Comparison of ENCODE assay signal across 9 cellular contexts in the genomic region with DNA sequence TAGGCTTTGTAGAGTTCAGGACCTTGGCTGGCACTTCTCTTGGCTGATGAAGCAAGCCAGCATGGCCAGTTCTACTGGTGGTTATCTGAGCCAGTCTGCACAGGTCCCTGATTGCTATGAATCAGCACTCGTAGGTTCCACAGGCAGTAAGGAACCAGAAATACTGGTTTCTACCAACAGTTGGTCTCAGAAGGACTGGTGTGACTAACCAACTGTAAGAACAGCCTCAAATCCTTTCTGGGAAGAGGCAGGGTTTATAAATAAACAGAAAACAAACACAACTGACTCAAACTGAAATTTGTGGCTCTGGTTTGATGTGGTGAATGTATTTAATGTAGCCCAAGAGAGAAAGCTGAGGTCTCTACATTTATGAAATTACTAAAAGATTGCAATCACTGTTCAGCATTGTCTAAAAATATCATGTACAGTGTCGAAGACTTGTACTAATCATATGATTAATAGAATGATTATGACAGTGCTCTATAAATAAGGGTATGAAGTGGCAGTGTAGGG.
A peak's percentile ranks its signal among the peaks of the same experiment; 100 is the strongest.
DNase-seq lines count a peak whose midpoint lies in the region; ATAC-seq lines count a peak whose summit lies in the region.
"Had no signal": no experiment of that assay in that cellular context is flagged by ENCODE, and none has a peak within 500 bp of the region (broad histone marks: within the 10 kb centered on the region; RNA-seq: fewer than 3 reads in every experiment).

No MANE protein-coding gene starts in this region.

- H3K9me3 ChIP-seq in mucosa of stomach (ENCODE audit: control insufficient read depth, low read length), result no peaks in the 10 kb centered on the region

- H3K4me3 ChIP-seq in mucosa of stomach (ENCODE audit: low read length), result no peak overlapping the region

- ATAC-seq in HG02610 (IDR thresholded peaks at IDR 0.05; ENCODE audit: unreplicated experiment), result peak; percentile 98
- no peak for ATAC-seq in effector memory CD8-positive, alpha-beta T cell (replicated peaks)

- no peak overlapping the region for H3K27ac Mint-ChIP-seq in effector memory CD8-positive, alpha-beta T cell

- H3K9ac ChIP-seq in mucosa of stomach (ENCODE audit: low read length), result peak overlapping the region; percentile 51

- H3K36me3 ChIP-seq in mucosa of stomach (ENCODE audit: control insufficient read depth, insufficient read depth, low read length), result no peaks in the 10 kb centered on the region

- no peak overlapping the region for H3K4me3 Mint-ChIP-seq in effector memory CD8-positive, alpha-beta T cell
- H3K4me3 Mint-ChIP-seq: brain had no signal

- DNase-seq in activated effector memory CD4-positive, alpha-beta T cell treated with anti-CD3 and anti-CD28 coated beads, Interleukin-2, amount 50 U/mL, for 16 hours, result peak; percentile 71
- no peak for DNase-seq in activated effector memory CD4-positive, alpha-beta T cell treated with Interleukin-2 at 50 U/mL for 16 hours
- DNase-seq in NCI-H2029 treated with DMSO at 0.1 percent for 48 hours (lab: John Stamatoyannopoulos, UW), result peak; percentile 73
- peak; percentile 65 for DNase-seq in astrocyte of the hippocampus (ENCODE audit: low read depth, low spot score)
- no peak for DNase-seq in NCI-H1092 treated with DMSO at 0.1 percent for 48 hours (lab: John Stamatoyannopoulos, UW)
- no peak for DNase-seq in effector memory CD8-positive, alpha-beta T cell

- H3K36me3 Mint-ChIP-seq in effector memory CD8-positive, alpha-beta T cell (ENCODE audit: insufficient read depth), result no peaks in the 10 kb centered on the region
- H3K36me3 Mint-ChIP-seq: brain had no signal

- peaks cover 6 to 7% of the 10 kb centered on the region in 2 donors for H3K27me3 Mint-ChIP-seq in effector memory CD8-positive, alpha-beta T cell
- H3K27me3 Mint-ChIP-seq: brain had no signal

- H3K27me3 ChIP-seq in mucosa of stomach (ENCODE audit: control insufficient read depth, insufficient read depth, low read length), result no peaks in the 10 kb centered on the region

- H3K4me1 ChIP-seq in mucosa of stomach (ENCODE audit: control insufficient read depth, insufficient read depth, low read length), result peaks cover 61% of the 10 kb centered on the region

- peaks cover 5 to 10% of the 10 kb centered on the region in 2 donors for H3K4me1 Mint-ChIP-seq in effector memory CD8-positive, alpha-beta T cell (ENCODE audit: low read depth in 2 of 2)

- H3K9me3 Mint-ChIP-seq in effector memory CD8-positive, alpha-beta T cell, result no peaks in the 10 kb centered on the region

Comparison
In these comparisons a context has a peak if more than half of its experiments do, and no peak if none do; other contexts are left out.
1. DNase-seq: peak in activated effector memory CD4-positive, alpha-beta T cell treated with anti-CD3 and anti-CD28 coated beads, Interleukin-2, amount 50 U/mL, for 16 hours (single experiment), NCI-H2029 treated with DMSO at 0.1 percent for 48 hours (single experiment) and astrocyte of the hippocampus (single experiment); none in activated effector memory CD4-positive, alpha-beta T cell treated with Interleukin-2 at 50 U/mL for 16 hours (single experiment), NCI-H1092 treated with DMSO at 0.1 percent for 48 hours (single experiment) and effector memory CD8-positive, alpha-beta T cell (0 of 3).